Comparison of ENCODE assay signal across 8 cellular contexts in the genomic region with DNA sequence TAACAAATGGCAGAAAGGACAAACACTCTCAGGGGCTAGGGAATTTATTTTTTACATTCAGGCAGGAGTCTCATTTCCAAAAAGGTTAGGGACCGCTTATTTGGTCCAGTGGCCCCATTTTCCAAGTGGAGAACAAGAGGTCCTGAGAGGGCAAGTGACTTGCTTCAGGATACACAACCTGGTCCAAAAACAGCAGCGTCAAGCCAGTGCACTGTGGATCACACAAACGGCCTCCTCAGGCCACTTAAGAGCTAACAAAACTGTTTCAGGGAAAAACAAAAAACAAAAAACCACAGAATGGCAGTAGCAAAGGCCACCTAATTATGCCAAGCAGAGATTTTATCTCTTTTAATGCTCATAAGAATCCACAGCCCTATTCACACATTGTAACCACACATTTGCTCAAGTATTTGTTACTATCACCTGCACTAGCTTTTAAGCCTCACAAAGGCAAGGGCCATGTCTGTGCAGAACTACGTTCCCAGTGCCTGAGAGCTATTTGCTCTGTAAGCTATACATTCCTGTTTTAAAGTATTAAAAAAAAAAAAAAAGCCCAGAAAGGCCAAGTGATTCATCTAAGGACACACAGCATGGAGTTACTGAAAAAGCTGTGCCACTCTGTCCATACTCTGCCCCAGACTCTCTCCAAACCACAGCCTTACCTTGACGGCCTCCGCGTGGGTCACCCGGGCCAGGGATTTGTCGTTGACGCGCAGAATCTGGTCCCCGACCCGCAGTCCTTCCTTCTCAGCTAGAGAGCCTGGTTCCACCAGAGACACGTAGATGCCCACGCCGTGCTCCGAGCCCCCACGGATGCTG. TPM values are rescaled to one million over a fixed set of nuclear protein-coding genes. Genes with fewer than 3 reads are reported as not detected.
DNase-seq lines count a peak whose midpoint lies in the region; ATAC-seq, FAIRE-seq and TF ChIP-seq lines count a peak whose summit lies in the region.

No MANE protein-coding gene starts in this region.

- peak overlapping the region; percentile 53 for H3K4me3 Mint-ChIP-seq in activated CD4-positive, alpha-beta T cell treated with anti-CD3 and anti-CD28 coated beads for 36 hours
- H3K4me3 Mint-ChIP-seq in activated T-helper 17 cell treated with anti-CD3 and anti-CD28 coated beads, Interleukin-2, amount 50 U/mL, for 72 hours = peak overlapping the region; percentile 75

- H3K36me3 ChIP-seq in kidney (ENCODE audit: control insufficient read depth in 1 of 2, insufficient read depth in 2 of 2, low read length in 2 of 2) (no peaks in the 10 kb centered on the region), subcutaneous abdominal adipose tissue (ENCODE audit: control insufficient read depth in 5 of 5, insufficient read depth in 5 of 5, low read length in 5 of 5) (no peaks in the 10 kb centered on the region), BE2C (no peaks in the 10 kb centered on the region)

- H3K9me3 ChIP-seq in kidney (ENCODE audit: control insufficient read depth in 1 of 2, low read length in 2 of 2) (no peaks in the 10 kb centered on the region), subcutaneous abdominal adipose tissue (ENCODE audit: control insufficient read depth in 5 of 5, low read length in 5 of 5) (no peaks in the 10 kb centered on the region), BE2C (no peaks in the 10 kb centered on the region)

- DNase-seq in activated CD4-positive, alpha-beta T cell treated with anti-CD3 and anti-CD28 coated beads for 36 hours = no peak
- no peak for DNase-seq in activated CD4-positive, alpha-beta T cell treated with anti-CD3 and anti-CD28 coated beads, Interleukin-2, amount 50 U/mL, for 48 hours
- DNase-seq in kidney = no peak
- no peak for DNase-seq in BE2C
- no peak for DNase-seq in NCI-H2196 (lab: John Stamatoyannopoulos, UW; ENCODE audit: unreplicated experiment)

- H3K4me1 ChIP-seq in kidney (ENCODE audit: control insufficient read depth in 1 of 2, insufficient read depth in 1 of 2, low read depth in 1 of 2, low read length in 2 of 2) = peaks cover 10 to 12% of the 10 kb centered on the region in 2 donors
- peaks cover 2 to 30% (median 19%) of the 10 kb centered on the region in 5 donors for H3K4me1 ChIP-seq in subcutaneous abdominal adipose tissue (ENCODE audit: control insufficient read depth in 5 of 5, insufficient read depth in 5 of 5, low read length in 5 of 5)
- no peaks in the 10 kb centered on the region for H3K4me1 ChIP-seq in BE2C

- CTCF ChIA-PET in activated CD4-positive, alpha-beta T cell treated with anti-CD3 and anti-CD28 coated beads for 36 hours (lab: Charles Lee) = interaction anchor here (1.0 to 2.8 kb wide), 5 partner anchors 16 to 150 kb away, joined by 3 to 14 read pairs (median 10); no protein-coding TSS in a partner anchor

- peak overlapping the region; percentile 41 to 72 for H3K27ac ChIP-seq in kidney (ENCODE audit: low read depth in 2 of 2, low read length in 2 of 2)
- no peak overlapping the region for H3K27ac ChIP-seq in subcutaneous abdominal adipose tissue (ENCODE audit: low read depth, low read length)

- H3K27me3 Mint-ChIP-seq in activated CD4-positive, alpha-beta T cell treated with anti-CD3 and anti-CD28 coated beads for 36 hours = peaks cover 12% of the 10 kb centered on the region
- no peaks in the 10 kb centered on the region for H3K27me3 Mint-ChIP-seq in activated T-helper 17 cell treated with anti-CD3 and anti-CD28 coated beads, Interleukin-2, amount 50 U/mL, for 72 hours

- peak overlapping the region; percentile 23 to 90 for H3K4me3 ChIP-seq in kidney (ENCODE audit: low read length in 2 of 2)
- H3K4me3 ChIP-seq in subcutaneous abdominal adipose tissue (ENCODE audit: low read depth in 1 of 5, low read length in 5 of 5) = peak overlapping the region in 4 of 5 donors; percentile 66 to 75 (median 67)
- H3K4me3 ChIP-seq in BE2C (ENCODE audit: low read depth, low read length) = no peak overlapping the region

- H3K27me3 ChIP-seq in subcutaneous abdominal adipose tissue (ENCODE audit: control insufficient read depth in 5 of 5, insufficient read depth in 4 of 5, low read length in 5 of 5) (peaks cover 0 to 6% (median 0%) of the 10 kb centered on the region in 5 donors), BE2C (peaks cover 88% of the 10 kb centered on the region)

- H3K36me3 Mint-ChIP-seq in activated CD4-positive, alpha-beta T cell treated with anti-CD3 and anti-CD28 coated beads for 36 hours (ENCODE audit: low read depth) = no peaks in the 10 kb centered on the region
- no peaks in the 10 kb centered on the region for H3K36me3 Mint-ChIP-seq in activated T-helper 17 cell treated with anti-CD3 and anti-CD28 coated beads, Interleukin-2, amount 50 U/mL, for 72 hours (ENCODE audit: low read depth)

- no peak for ATAC-seq in activated CD4-positive, alpha-beta T cell treated with anti-CD3 and anti-CD28 coated beads for 36 hours
- ATAC-seq in activated T-helper 17 cell treated with anti-CD3 and anti-CD28 coated beads, Interleukin-2, amount 50 U/mL, for 72 hours (replicated peaks) = no peak
- no peak for ATAC-seq in HG03565 (IDR thresholded peaks at IDR 0.05; ENCODE audit: unreplicated experiment)

- intact Hi-C loops in activated CD4-positive, alpha-beta T cell treated with anti-CD3 and anti-CD28 coated beads for 36 hours (cut with DNase I, micrococcal nuclease) = loop anchor here in 1 of 2 experiments (1.0 to 10.0 kb wide), 2 partner anchors 84 to 159 kb away; a partner anchor contains a TSS
- intact Hi-C loops in kidney (cut with DNase I) = no loop called here

- POLR2A ChIA-PET in activated CD4-positive, alpha-beta T cell treated with anti-CD3 and anti-CD28 coated beads for 36 hours (lab: Charles Lee) = interaction anchor here (0.6 to 1.2 kb wide), 7 partner anchors 16 to 415 kb away, joined by 3 to 7 read pairs (median 3); a partner anchor contains a TSS

- H3K9ac ChIP-seq in kidney (ENCODE audit: low read length in 2 of 2) = peak overlapping the region in 1 of 2 donors; percentile 5
- no peak overlapping the region for H3K9ac ChIP-seq in subcutaneous abdominal adipose tissue (ENCODE audit: low read length in 5 of 5)

- H3K4me1 Mint-ChIP-seq in activated CD4-positive, alpha-beta T cell treated with anti-CD3 and anti-CD28 coated beads for 36 hours = peaks cover 21% of the 10 kb centered on the region
- H3K4me1 Mint-ChIP-seq in activated T-helper 17 cell treated with anti-CD3 and anti-CD28 coated beads, Interleukin-2, amount 50 U/mL, for 72 hours = no peaks in the 10 kb centered on the region

- H3K9me3 Mint-ChIP-seq in activated CD4-positive, alpha-beta T cell treated with anti-CD3 and anti-CD28 coated beads for 36 hours (ENCODE audit: low read depth) = no peaks in the 10 kb centered on the region
- no peaks in the 10 kb centered on the region for H3K9me3 Mint-ChIP-seq in activated T-helper 17 cell treated with anti-CD3 and anti-CD28 coated beads, Interleukin-2, amount 50 U/mL, for 72 hours

- FAIRE-seq in kidney (lab: Jason Lieb, UNC) = no peak

- TF ChIP-seq CTCF in kidney (IDR thresholded peaks at IDR 0.05; ENCODE audit: borderline replicate concordance, extremely low read depth, insufficient read depth) = no peak
- TF ChIP-seq CTCF in BE2C (IDR thresholded peaks at IDR 0.05; ENCODE audit: low read depth, low read length) = no peak

- H3K27ac Mint-ChIP-seq in activated CD4-positive, alpha-beta T cell treated with anti-CD3 and anti-CD28 coated beads for 36 hours = no peak overlapping the region
- H3K27ac Mint-ChIP-seq in activated T-helper 17 cell treated with anti-CD3 and anti-CD28 coated beads, Interleukin-2, amount 50 U/mL, for 72 hours = no peak overlapping the region

RNA-seq across cellular contexts. Expression of a gene that starts 1.5 kb away (rescaled TPM):
- total RNA-seq in activated CD4-positive, alpha-beta T cell treated with anti-CD3 and anti-CD28 coated beads for 36 hours = 1 to 10 TPM; 1.9 to 2.0 TPM
- total RNA-seq in activated T-helper 17 cell treated with anti-CD3 and anti-CD28 coated beads, Interleukin-2, amount 50 U/mL, for 72 hours = 10 to 100 TPM in 1 of 2 donors, 1 to 10 TPM in 1; 4.0 to 29.1 TPM
- total RNA-seq in kidney = 14.8 TPM
- polyA plus RNA-seq in kidney (ENCODE audit: insufficient read depth, low read depth, low replicate concordance) = 4.4 TPM
- 0.20 TPM for polyA plus RNA-seq in BE2C (2012; ENCODE audit: insufficient read depth, insufficient read length, low read depth)
